In genomic region chr12:121330692-121331091, GRCh38 we compare ENCODE assay signal across 27 cellular contexts.
"Had no signal": no experiment of that assay in that cellular context is flagged by ENCODE, and none has a peak within 500 bp of the region (broad histone marks: within the 10 kb centered on the region; RNA-seq: fewer than 3 reads in every experiment).

No MANE protein-coding gene starts in this region.

- FAIRE-seq: astrocyte had no signal

- ATAC-seq: activated T-helper 17 cell treated with anti-CD3 and anti-CD28 coated beads, Interleukin-2, amount 50 U/mL, for 72 hours; Panc1; Right ventricle myocardium inferior had no signal

- DNase-seq: activated CD4-positive, alpha-beta memory T cell treated with anti-CD3 and anti-CD28 coated beads, Interleukin-2, amount 10 ng/mL, durations not matched to agents 7 days and 5 days; activated CD4-positive, alpha-beta T cell treated with anti-CD3 and anti-CD28 coated beads, Interleukin-2, amount 10 ng/mL, durations not matched to agents 7 days and 5 days; activated CD4-positive, CD25-positive, alpha-beta regulatory T cell; activated gamma-delta T cell; activated naive CD4-positive, alpha-beta T cell treated with anti-CD3 and anti-CD28 coated beads for 36 hours; activated T-cell treated with anti-CD3 and anti-CD28 coated beads for 4 hours; activated T-cell treated with anti-CD3 and anti-CD28 coated beads, Interleukin-2, amount 50 U/mL, for 48 hours; amygdala; brain microvascular endothelial cell; Kasumi-1; KBM-7; NCI-H1048; NCI-H1436 treated with DMSO at 0.1 percent for 48 hours; NCI-H187; NCI-H2081; NCI-H2227 treated with DMSO at 0.1 percent for 48 hours; NCI-H446 treated with DMSO at 0.1 percent for 48 hours; NCI-H524 treated with DMSO at 0.1 percent for 48 hours; NCI-H774; NK-92 treated with Interleukin-12 subunit alpha and Interleukin-12 subunit beta, amount 100 ng/mL, for 24 hours; OCI-M1; RPMI8226; T-helper 1 cell had no signal
